In genomic region chr12:81573228-81573627, GRCh38 we compare ENCODE assay signal across 1 cellular context.
TF ChIP-seq lines count a peak whose summit lies in the region.

No MANE protein-coding gene starts in this region.

TF ChIP-seq in GM23338, 12 proteins besides CTCF, POLR2A, EP300 and RAD21:
- no peak for TF ChIP-seq REST (IDR thresholded peaks at IDR 0.05; ENCODE audit: unreplicated experiment)
- TF ChIP-seq ZNF462 (CRISPR knock-in tag; IDR thresholded peaks at IDR 0.05), result no peak
- no peak for TF ChIP-seq ETS1 (IDR thresholded peaks at IDR 0.05)
